Comparison of ENCODE assay signal across 15 cellular contexts in genomic region chr13:108728370-108728769, GRCh38.
A peak's percentile ranks its signal among the peaks of the same experiment; 100 is the strongest.
DNase-seq lines count a peak whose midpoint lies in the region; ATAC-seq and TF ChIP-seq lines count a peak whose summit lies in the region.
"Had no signal": no experiment of that assay in that cellular context is flagged by ENCODE, and none has a peak within 500 bp of the region (broad histone marks: within the 10 kb centered on the region; RNA-seq: fewer than 3 reads in every experiment).

No MANE protein-coding gene starts in this region.

- ATAC-seq in PC-3 (no peak), upper lobe of right lung (no peak)
- no peak for ATAC-seq in activated CD4-positive, alpha-beta T cell treated with anti-CD3 and anti-CD28 coated beads for 36 hours
- ATAC-seq: foreskin keratinocyte had no signal

- no peak overlapping the region for H3K27ac Mint-ChIP-seq in activated CD4-positive, alpha-beta T cell treated with anti-CD3 and anti-CD28 coated beads for 36 hours
- H3K27ac Mint-ChIP-seq: activated CD4-positive, alpha-beta T cell treated with anti-CD3 and anti-CD28 coated beads, Interleukin-2, amount 10 ng/mL, durations not matched to agents 7 days and 5 days; activated naive CD8-positive, alpha-beta T cell treated with anti-CD3 and anti-CD28 coated beads, Interleukin-2, amount 10 ng/mL, durations not matched to agents 7 days and 5 days; stimulated activated naive CD8-positive, alpha-beta T cell treated with anti-CD3 and anti-CD28 coated beads, Interleukin-15, Interleukin-2, amounts not matched to agents 100 ng/mL and 50 ng/mL, for 24 hours had no signal

- H3K27ac ChIP-seq in C4-2B: no peak overlapping the region
- no peak overlapping the region for H3K27ac ChIP-seq in PC-3 (ENCODE audit: low read length)
- no peak overlapping the region for H3K27ac ChIP-seq in iPS DF 6.9 (ENCODE audit: low read length)
- no peak overlapping the region for H3K27ac ChIP-seq in upper lobe of right lung
- H3K27ac ChIP-seq: cardiac muscle cell, foreskin keratinocyte had no signal

- WGBS in iPS DF 6.9 (ENCODE audit: insufficient coverage, insufficient read length): no CpG with 5 or more reads among the region's 5 CpGs

- TF ChIP-seq CTCF in C4-2B (conservative IDR thresholded peaks at IDR 0.05): peak; percentile 38
- TF ChIP-seq CTCF in PC-3 (conservative IDR thresholded peaks at IDR 0.05; ENCODE audit: low read depth, low read length): peak; percentile 43
- no peak for TF ChIP-seq CTCF in upper lobe of right lung (IDR thresholded peaks at IDR 0.05)

- no peaks in the 10 kb centered on the region for H3K36me3 Mint-ChIP-seq in activated CD4-positive, alpha-beta T cell treated with anti-CD3 and anti-CD28 coated beads for 36 hours (ENCODE audit: low read depth)
- H3K36me3 Mint-ChIP-seq: activated naive CD8-positive, alpha-beta T cell treated with anti-CD3 and anti-CD28 coated beads, Interleukin-2, amount 10 ng/mL, durations not matched to agents 7 days and 5 days had no signal

- BruUV-seq in PC-3 (replicated peaks; lab: Mats Ljungman, UMichigan): no TSS peak

- H3K9me2 ChIP-seq in PC-3 (replicated peaks; ENCODE audit: low read length): no peaks in the 10 kb centered on the region

- H3K79me2 ChIP-seq in PC-3 (ENCODE audit: low read length): no peaks in the 10 kb centered on the region

- no peak overlapping the region for H3K9ac ChIP-seq in PC-3 (ENCODE audit: low read length)

- no peaks in the 10 kb centered on the region for H3K4me1 Mint-ChIP-seq in activated CD4-positive, alpha-beta T cell treated with anti-CD3 and anti-CD28 coated beads for 36 hours
- H3K4me1 Mint-ChIP-seq: activated CD4-positive, alpha-beta T cell treated with anti-CD3 and anti-CD28 coated beads, Interleukin-2, amount 10 ng/mL, durations not matched to agents 7 days and 5 days; activated naive CD8-positive, alpha-beta T cell treated with anti-CD3 and anti-CD28 coated beads, Interleukin-2, amount 10 ng/mL, durations not matched to agents 7 days and 5 days had no signal

- H3K4me3 ChIP-seq in PC-3 (ENCODE audit: low read length) (no peak overlapping the region), iPS DF 6.9 (ENCODE audit: low read length) (no peak overlapping the region), upper lobe of right lung (no peak overlapping the region)
- H3K4me3 ChIP-seq: cardiac muscle cell had no signal

- H3K36me3 ChIP-seq in PC-3 (ENCODE audit: low read depth, low read length) (no peaks in the 10 kb centered on the region), iPS DF 6.9 (ENCODE audit: control insufficient read depth, insufficient read depth, low read length) (no peaks in the 10 kb centered on the region; the same call in 1 of the 2 replicates), upper lobe of right lung (no peaks in the 10 kb centered on the region)
- H3K36me3 ChIP-seq: cardiac muscle cell had no signal

- H3K4me1 ChIP-seq in PC-3 (ENCODE audit: insufficient read depth, low read length): no peaks in the 10 kb centered on the region
- H3K4me1 ChIP-seq in iPS DF 6.9 (ENCODE audit: control insufficient read depth, insufficient read depth, low read length): no peaks in the 10 kb centered on the region
- H3K4me1 ChIP-seq in upper lobe of right lung: no peaks in the 10 kb centered on the region
- H3K4me1 ChIP-seq: foreskin keratinocyte had no signal

- DNase-seq in HT1080 (ENCODE audit: low read depth) (peak; percentile 55), PC-3 (peak; percentile 17), iPS DF 6.9 (ENCODE audit: low read depth, low spot score) (peak; percentile 66), upper lobe of right lung (no peak), dermis blood vessel endothelial cell (no peak)
- DNase-seq in stimulated activated CD4-positive, alpha-beta T cell treated with anti-CD3 and anti-CD28 coated beads, Interleukin-4, amount 100 ng/mL, for 24 hours: no peak
- no peak for DNase-seq in activated CD4-positive, alpha-beta T cell treated with anti-CD3 and anti-CD28 coated beads for 36 hours
- DNase-seq: activated CD4-positive, alpha-beta T cell treated with anti-CD3 and anti-CD28 coated beads, Interleukin-2, amount 10 ng/mL, durations not matched to agents 7 days and 5 days; activated naive CD8-positive, alpha-beta T cell treated with anti-CD3 and anti-CD28 coated beads, Interleukin-2, amount 10 ng/mL, durations not matched to agents 7 days and 5 days; activated T-cell treated with anti-CD3 and anti-CD28 coated beads, Interleukin-2, amount 50 U/mL, for 1 hour; foreskin keratinocyte; small intestine had no signal

- H3K27me3 Mint-ChIP-seq in activated CD4-positive, alpha-beta T cell treated with anti-CD3 and anti-CD28 coated beads for 36 hours: peaks cover 2% of the 10 kb centered on the region
- H3K27me3 Mint-ChIP-seq: activated CD4-positive, alpha-beta T cell treated with anti-CD3 and anti-CD28 coated beads, Interleukin-2, amount 10 ng/mL, durations not matched to agents 7 days and 5 days; activated naive CD8-positive, alpha-beta T cell treated with anti-CD3 and anti-CD28 coated beads, Interleukin-2, amount 10 ng/mL, durations not matched to agents 7 days and 5 days; stimulated activated naive CD8-positive, alpha-beta T cell treated with anti-CD3 and anti-CD28 coated beads, Interleukin-15, Interleukin-2, amounts not matched to agents 100 ng/mL and 50 ng/mL, for 24 hours had no signal

- no peaks in the 10 kb centered on the region for H4K20me1 ChIP-seq in PC-3 (ENCODE audit: low read length)

- CTCF ChIA-PET in PC-3 (lab: Charles Lee): no interaction called here
- CTCF ChIA-PET in activated CD4-positive, alpha-beta T cell treated with anti-CD3 and anti-CD28 coated beads for 36 hours (lab: Charles Lee): no interaction called here

- H3K9me3 ChIP-seq in PC-3 (ENCODE audit: low read length) (no peaks in the 10 kb centered on the region), iPS DF 6.9 (ENCODE audit: control insufficient read depth, insufficient read depth, low read length) (no peaks in the 10 kb centered on the region), upper lobe of right lung (no peaks in the 10 kb centered on the region)

- intact Hi-C loops in PC-3 (cut with micrococcal nuclease): no loop called here
- intact Hi-C loops in upper lobe of right lung (cut with DNase I): no loop called here
- intact Hi-C loops in activated CD4-positive, alpha-beta T cell treated with anti-CD3 and anti-CD28 coated beads for 36 hours (cut with DNase I, micrococcal nuclease): no loop called here

- no peaks in the 10 kb centered on the region for H3K9me3 Mint-ChIP-seq in activated CD4-positive, alpha-beta T cell treated with anti-CD3 and anti-CD28 coated beads for 36 hours (ENCODE audit: low read depth)
- H3K9me3 Mint-ChIP-seq: activated CD4-positive, alpha-beta T cell treated with anti-CD3 and anti-CD28 coated beads, Interleukin-2, amount 10 ng/mL, durations not matched to agents 7 days and 5 days; activated naive CD8-positive, alpha-beta T cell treated with anti-CD3 and anti-CD28 coated beads, Interleukin-2, amount 10 ng/mL, durations not matched to agents 7 days and 5 days; stimulated activated naive CD8-positive, alpha-beta T cell treated with anti-CD3 and anti-CD28 coated beads, Interleukin-15, Interleukin-2, amounts not matched to agents 100 ng/mL and 50 ng/mL, for 24 hours had no signal

- no peak overlapping the region for H3K4me2 ChIP-seq in PC-3 (ENCODE audit: low read length)

- no peak overlapping the region for H2AFZ ChIP-seq in PC-3 (ENCODE audit: low read length)

- POLR2A ChIA-PET in PC-3 (lab: Charles Lee; ENCODE audit: unreplicated experiment): no interaction called here
- POLR2A ChIA-PET in activated CD4-positive, alpha-beta T cell treated with anti-CD3 and anti-CD28 coated beads for 36 hours (lab: Charles Lee): no interaction called here

- H3K4me3 Mint-ChIP-seq in activated CD4-positive, alpha-beta T cell treated with anti-CD3 and anti-CD28 coated beads for 36 hours: no peak overlapping the region
- H3K4me3 Mint-ChIP-seq: activated CD4-positive, alpha-beta T cell treated with anti-CD3 and anti-CD28 coated beads, Interleukin-2, amount 10 ng/mL, durations not matched to agents 7 days and 5 days; activated naive CD8-positive, alpha-beta T cell treated with anti-CD3 and anti-CD28 coated beads, Interleukin-2, amount 10 ng/mL, durations not matched to agents 7 days and 5 days; stimulated activated naive CD8-positive, alpha-beta T cell treated with anti-CD3 and anti-CD28 coated beads, Interleukin-15, Interleukin-2, amounts not matched to agents 100 ng/mL and 50 ng/mL, for 24 hours had no signal

- H3K27me3 ChIP-seq in PC-3 (ENCODE audit: low read length) (no peaks in the 10 kb centered on the region), iPS DF 6.9 (ENCODE audit: control insufficient read depth, insufficient read depth, low read length) (no peaks in the 10 kb centered on the region), upper lobe of right lung (no peaks in the 10 kb centered on the region)
- H3K27me3 ChIP-seq: cardiac muscle cell, foreskin keratinocyte had no signal

- no peaks in the 10 kb centered on the region for H3F3A ChIP-seq in PC-3 (ENCODE audit: low read length, unreplicated experiment)

Comparison
In these comparisons a context has a peak if more than half of its experiments do, and no peak if none do; other contexts are left out.
1. DNase-seq: peak in HT1080 (single experiment), PC-3 (single experiment) and iPS DF 6.9 (single experiment); none in upper lobe of right lung (single experiment), stimulated activated CD4-positive, alpha-beta T cell treated with anti-CD3 and anti-CD28 coated beads, Interleukin-4, amount 100 ng/mL, for 24 hours (single experiment), dermis blood vessel endothelial cell (single experiment) and activated CD4-positive, alpha-beta T cell treated with anti-CD3 and anti-CD28 coated beads for 36 hours (single experiment).